In the genomic region with DNA sequence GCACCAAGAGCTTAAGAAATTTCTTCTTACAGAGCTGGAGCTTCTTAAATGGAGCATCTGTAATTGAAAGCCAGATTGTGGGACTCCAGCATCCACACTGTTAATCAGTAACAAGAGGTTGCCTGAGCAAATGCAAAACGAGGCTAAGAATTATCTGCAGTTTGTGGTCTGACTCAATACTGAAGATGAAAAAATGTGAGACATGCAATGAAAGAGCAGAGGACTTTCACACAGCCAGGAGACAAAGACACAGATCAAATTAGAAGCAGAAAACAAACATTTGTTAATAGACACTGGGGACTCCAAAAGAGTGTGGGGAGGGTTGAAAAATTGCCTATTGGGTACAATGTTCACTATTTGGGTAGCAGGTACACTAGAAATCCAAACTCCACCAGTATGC, we compare ENCODE assay signal across 1 cellular context.
TF ChIP-seq lines count a peak whose summit lies in the region.

No MANE protein-coding gene starts in this region.

TF ChIP-seq in GM12878, 131 proteins besides CTCF, POLR2A, EP300 and RAD21 (continued from another document and continues in another):
- TF ChIP-seq, protein P1, sequence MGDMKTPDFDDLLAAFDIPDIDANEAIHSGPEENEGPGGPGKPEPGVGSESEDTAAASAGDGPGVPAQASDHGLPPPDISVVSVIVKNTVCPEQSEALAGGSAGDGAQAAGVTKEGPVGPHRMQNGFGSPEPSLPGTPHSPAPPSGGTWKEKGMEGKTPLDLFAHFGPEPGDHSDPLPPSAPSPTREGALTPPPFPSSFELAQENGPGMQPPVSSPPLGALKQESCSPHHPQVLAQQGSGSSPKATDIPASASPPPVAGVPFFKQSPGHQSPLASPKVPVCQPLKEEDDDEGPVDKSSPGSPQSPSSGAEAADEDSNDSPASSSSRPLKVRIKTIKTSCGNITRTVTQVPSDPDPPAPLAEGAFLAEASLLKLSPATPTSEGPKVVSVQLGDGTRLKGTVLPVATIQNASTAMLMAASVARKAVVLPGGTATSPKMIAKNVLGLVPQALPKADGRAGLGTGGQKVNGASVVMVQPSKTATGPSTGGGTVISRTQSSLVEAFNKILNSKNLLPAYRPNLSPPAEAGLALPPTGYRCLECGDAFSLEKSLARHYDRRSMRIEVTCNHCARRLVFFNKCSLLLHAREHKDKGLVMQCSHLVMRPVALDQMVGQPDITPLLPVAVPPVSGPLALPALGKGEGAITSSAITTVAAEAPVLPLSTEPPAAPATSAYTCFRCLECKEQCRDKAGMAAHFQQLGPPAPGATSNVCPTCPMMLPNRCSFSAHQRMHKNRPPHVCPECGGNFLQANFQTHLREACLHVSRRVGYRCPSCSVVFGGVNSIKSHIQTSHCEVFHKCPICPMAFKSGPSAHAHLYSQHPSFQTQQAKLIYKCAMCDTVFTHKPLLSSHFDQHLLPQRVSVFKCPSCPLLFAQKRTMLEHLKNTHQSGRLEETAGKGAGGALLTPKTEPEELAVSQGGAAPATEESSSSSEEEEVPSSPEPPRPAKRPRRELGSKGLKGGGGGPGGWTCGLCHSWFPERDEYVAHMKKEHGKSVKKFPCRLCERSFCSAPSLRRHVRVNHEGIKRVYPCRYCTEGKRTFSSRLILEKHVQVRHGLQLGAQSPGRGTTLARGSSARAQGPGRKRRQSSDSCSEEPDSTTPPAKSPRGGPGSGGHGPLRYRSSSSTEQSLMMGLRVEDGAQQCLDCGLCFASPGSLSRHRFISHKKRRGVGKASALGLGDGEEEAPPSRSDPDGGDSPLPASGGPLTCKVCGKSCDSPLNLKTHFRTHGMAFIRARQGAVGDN (IDR thresholded peaks at IDR 0.05): 0 out of 2 replicates have a peak, but pooled peaks have one; percentile 18
- TF ChIP-seq POLR2AphosphoS2 (IDR thresholded peaks at IDR 0.05; ENCODE audit: low read depth, low read length) (no peak), ZNF207 (IDR thresholded peaks at IDR 0.05; ENCODE audit: borderline replicate concordance) (no peak), ZNF384 (IDR thresholded peaks at IDR 0.05; ENCODE audit: borderline replicate concordance, low read depth, low read length) (peak; percentile 81; the same call in 1 of the 2 replicates), SIN3A (IDR thresholded peaks at IDR 0.05; ENCODE audit: low read depth, low read length) (no peak), RCOR1 (conservative IDR thresholded peaks at IDR 0.05; ENCODE audit: low read depth, low read length) (peak; percentile 87; the same call in 1 of the 2 replicates), EED (IDR thresholded peaks at IDR 0.05; ENCODE audit: low read depth) (no peak), ZSCAN29 (IDR thresholded peaks at IDR 0.05) (0 out of 2 replicates have a peak, but pooled peaks have one; percentile 7), PAX8 (IDR thresholded peaks at IDR 0.05) (no peak), PAX5 (IDR thresholded peaks at IDR 0.05; ENCODE audit: borderline replicate concordance, low read depth, low read length) (no peak), GATAD2B (conservative IDR thresholded peaks at IDR 0.05; ENCODE audit: low read depth) (peak; percentile 72; the same call in 1 of the 2 replicates), CHD2 (IDR thresholded peaks at IDR 0.05; ENCODE audit: borderline replicate concordance, low read depth, low read length) (peak; percentile 74; the same call in 1 of the 2 replicates), IRF4 (IDR thresholded peaks at IDR 0.05; ENCODE audit: low read depth, low read length) (peak; percentile 62; the same call in 1 of the 2 replicates), ESRRA (IDR thresholded peaks at IDR 0.05; ENCODE audit: low read length) (no peak), CHD4 (IDR thresholded peaks at IDR 0.05) (no peak), SMAD1 (IDR thresholded peaks at IDR 0.05; ENCODE audit: low read depth, partially characterized antibody) (peak; percentile 71), ZNF24 (IDR thresholded peaks at IDR 0.05) (no peak), HDAC6 (IDR thresholded peaks at IDR 0.05; ENCODE audit: unreplicated experiment) (no peak), BMI1 (IDR thresholded peaks at IDR 0.05; ENCODE audit: borderline replicate concordance) (peak; percentile 49; the same call in 1 of the 2 replicates), FOS (IDR thresholded peaks at IDR 0.05; ENCODE audit: borderline replicate concordance, extremely low read depth, insufficient read length) (no peak), TBL1XR1 (IDR thresholded peaks at IDR 0.05; ENCODE audit: low read depth, low read length) (no peak)
- TF ChIP-seq, protein P2, sequence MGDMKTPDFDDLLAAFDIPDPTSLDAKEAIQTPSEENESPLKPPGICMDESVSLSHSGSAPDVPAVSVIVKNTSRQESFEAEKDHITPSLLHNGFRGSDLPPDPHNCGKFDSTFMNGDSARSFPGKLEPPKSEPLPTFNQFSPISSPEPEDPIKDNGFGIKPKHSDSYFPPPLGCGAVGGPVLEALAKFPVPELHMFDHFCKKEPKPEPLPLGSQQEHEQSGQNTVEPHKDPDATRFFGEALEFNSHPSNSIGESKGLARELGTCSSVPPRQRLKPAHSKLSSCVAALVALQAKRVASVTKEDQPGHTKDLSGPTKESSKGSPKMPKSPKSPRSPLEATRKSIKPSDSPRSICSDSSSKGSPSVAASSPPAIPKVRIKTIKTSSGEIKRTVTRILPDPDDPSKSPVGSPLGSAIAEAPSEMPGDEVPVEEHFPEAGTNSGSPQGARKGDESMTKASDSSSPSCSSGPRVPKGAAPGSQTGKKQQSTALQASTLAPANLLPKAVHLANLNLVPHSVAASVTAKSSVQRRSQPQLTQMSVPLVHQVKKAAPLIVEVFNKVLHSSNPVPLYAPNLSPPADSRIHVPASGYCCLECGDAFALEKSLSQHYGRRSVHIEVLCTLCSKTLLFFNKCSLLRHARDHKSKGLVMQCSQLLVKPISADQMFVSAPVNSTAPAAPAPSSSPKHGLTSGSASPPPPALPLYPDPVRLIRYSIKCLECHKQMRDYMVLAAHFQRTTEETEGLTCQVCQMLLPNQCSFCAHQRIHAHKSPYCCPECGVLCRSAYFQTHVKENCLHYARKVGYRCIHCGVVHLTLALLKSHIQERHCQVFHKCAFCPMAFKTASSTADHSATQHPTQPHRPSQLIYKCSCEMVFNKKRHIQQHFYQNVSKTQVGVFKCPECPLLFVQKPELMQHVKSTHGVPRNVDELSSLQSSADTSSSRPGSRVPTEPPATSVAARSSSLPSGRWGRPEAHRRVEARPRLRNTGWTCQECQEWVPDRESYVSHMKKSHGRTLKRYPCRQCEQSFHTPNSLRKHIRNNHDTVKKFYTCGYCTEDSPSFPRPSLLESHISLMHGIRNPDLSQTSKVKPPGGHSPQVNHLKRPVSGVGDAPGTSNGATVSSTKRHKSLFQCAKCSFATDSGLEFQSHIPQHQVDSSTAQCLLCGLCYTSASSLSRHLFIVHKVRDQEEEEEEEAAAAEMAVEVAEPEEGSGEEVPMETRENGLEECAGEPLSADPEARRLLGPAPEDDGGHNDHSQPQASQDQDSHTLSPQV (IDR thresholded peaks at IDR 0.05): peak; percentile 11; the same call in 1 of the 2 replicates
- TF ChIP-seq, protein P3, sequence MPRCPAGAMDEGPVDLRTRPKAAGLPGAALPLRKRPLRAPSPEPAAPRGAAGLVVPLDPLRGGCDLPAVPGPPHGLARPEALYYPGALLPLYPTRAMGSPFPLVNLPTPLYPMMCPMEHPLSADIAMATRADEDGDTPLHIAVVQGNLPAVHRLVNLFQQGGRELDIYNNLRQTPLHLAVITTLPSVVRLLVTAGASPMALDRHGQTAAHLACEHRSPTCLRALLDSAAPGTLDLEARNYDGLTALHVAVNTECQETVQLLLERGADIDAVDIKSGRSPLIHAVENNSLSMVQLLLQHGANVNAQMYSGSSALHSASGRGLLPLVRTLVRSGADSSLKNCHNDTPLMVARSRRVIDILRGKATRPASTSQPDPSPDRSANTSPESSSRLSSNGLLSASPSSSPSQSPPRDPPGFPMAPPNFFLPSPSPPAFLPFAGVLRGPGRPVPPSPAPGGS (IDR thresholded peaks at IDR 0.05; ENCODE audit: borderline replicate concordance, insufficient read depth, low read depth, low read length, poor library complexity, severe bottlenecking): no peak
- TF ChIP-seq, protein P4, sequence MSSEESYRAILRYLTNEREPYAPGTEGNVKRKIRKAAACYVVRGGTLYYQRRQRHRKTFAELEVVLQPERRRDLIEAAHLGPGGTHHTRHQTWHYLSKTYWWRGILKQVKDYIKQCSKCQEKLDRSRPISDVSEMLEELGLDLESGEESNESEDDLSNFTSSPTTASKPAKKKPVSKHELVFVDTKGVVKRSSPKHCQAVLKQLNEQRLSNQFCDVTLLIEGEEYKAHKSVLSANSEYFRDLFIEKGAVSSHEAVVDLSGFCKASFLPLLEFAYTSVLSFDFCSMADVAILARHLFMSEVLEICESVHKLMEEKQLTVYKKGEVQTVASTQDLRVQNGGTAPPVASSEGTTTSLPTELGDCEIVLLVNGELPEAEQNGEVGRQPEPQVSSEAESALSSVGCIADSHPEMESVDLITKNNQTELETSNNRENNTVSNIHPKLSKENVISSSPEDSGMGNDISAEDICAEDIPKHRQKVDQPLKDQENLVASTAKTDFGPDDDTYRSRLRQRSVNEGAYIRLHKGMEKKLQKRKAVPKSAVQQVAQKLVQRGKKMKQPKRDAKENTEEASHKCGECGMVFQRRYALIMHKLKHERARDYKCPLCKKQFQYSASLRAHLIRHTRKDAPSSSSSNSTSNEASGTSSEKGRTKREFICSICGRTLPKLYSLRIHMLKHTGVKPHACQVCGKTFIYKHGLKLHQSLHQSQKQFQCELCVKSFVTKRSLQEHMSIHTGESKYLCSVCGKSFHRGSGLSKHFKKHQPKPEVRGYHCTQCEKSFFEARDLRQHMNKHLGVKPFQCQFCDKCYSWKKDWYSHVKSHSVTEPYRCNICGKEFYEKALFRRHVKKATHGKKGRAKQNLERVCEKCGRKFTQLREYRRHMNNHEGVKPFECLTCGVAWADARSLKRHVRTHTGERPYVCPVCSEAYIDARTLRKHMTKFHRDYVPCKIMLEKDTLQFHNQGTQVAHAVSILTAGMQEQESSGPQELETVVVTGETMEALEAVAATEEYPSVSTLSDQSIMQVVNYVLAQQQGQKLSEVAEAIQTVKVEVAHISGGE (CRISPR knock-in tag; IDR thresholded peaks at IDR 0.05): no peak
- TF ChIP-seq, protein P5, sequence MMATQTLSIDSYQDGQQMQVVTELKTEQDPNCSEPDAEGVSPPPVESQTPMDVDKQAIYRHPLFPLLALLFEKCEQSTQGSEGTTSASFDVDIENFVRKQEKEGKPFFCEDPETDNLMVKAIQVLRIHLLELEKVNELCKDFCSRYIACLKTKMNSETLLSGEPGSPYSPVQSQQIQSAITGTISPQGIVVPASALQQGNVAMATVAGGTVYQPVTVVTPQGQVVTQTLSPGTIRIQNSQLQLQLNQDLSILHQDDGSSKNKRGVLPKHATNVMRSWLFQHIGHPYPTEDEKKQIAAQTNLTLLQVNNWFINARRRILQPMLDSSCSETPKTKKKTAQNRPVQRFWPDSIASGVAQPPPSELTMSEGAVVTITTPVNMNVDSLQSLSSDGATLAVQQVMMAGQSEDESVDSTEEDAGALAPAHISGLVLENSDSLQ (IDR thresholded peaks at IDR 0.05): no peak; the same call in 1 of the 2 replicates
- TF ChIP-seq, protein P6, sequence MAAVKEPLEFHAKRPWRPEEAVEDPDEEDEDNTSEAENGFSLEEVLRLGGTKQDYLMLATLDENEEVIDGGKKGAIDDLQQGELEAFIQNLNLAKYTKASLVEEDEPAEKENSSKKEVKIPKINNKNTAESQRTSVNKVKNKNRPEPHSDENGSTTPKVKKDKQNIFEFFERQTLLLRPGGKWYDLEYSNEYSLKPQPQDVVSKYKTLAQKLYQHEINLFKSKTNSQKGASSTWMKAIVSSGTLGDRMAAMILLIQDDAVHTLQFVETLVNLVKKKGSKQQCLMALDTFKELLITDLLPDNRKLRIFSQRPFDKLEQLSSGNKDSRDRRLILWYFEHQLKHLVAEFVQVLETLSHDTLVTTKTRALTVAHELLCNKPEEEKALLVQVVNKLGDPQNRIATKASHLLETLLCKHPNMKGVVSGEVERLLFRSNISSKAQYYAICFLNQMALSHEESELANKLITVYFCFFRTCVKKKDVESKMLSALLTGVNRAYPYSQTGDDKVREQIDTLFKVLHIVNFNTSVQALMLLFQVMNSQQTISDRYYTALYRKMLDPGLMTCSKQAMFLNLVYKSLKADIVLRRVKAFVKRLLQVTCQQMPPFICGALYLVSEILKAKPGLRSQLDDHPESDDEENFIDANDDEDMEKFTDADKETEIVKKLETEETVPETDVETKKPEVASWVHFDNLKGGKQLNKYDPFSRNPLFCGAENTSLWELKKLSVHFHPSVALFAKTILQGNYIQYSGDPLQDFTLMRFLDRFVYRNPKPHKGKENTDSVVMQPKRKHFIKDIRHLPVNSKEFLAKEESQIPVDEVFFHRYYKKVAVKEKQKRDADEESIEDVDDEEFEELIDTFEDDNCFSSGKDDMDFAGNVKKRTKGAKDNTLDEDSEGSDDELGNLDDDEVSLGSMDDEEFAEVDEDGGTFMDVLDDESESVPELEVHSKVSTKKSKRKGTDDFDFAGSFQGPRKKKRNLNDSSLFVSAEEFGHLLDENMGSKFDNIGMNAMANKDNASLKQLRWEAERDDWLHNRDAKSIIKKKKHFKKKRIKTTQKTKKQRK (IDR thresholded peaks at IDR 0.05; ENCODE audit: low read depth, low read length): no peak
- TF ChIP-seq, protein P7, sequence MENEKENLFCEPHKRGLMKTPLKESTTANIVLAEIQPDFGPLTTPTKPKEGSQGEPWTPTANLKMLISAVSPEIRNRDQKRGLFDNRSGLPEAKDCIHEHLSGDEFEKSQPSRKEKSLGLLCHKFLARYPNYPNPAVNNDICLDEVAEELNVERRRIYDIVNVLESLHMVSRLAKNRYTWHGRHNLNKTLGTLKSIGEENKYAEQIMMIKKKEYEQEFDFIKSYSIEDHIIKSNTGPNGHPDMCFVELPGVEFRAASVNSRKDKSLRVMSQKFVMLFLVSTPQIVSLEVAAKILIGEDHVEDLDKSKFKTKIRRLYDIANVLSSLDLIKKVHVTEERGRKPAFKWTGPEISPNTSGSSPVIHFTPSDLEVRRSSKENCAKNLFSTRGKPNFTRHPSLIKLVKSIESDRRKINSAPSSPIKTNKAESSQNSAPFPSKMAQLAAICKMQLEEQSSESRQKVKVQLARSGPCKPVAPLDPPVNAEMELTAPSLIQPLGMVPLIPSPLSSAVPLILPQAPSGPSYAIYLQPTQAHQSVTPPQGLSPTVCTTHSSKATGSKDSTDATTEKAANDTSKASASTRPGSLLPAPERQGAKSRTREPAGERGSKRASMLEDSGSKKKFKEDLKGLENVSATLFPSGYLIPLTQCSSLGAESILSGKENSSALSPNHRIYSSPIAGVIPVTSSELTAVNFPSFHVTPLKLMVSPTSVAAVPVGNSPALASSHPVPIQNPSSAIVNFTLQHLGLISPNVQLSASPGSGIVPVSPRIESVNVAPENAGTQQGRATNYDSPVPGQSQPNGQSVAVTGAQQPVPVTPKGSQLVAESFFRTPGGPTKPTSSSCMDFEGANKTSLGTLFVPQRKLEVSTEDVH (IDR thresholded peaks at IDR 0.05; ENCODE audit: low read depth, partially characterized antibody): no peak
- TF ChIP-seq, protein P8, sequence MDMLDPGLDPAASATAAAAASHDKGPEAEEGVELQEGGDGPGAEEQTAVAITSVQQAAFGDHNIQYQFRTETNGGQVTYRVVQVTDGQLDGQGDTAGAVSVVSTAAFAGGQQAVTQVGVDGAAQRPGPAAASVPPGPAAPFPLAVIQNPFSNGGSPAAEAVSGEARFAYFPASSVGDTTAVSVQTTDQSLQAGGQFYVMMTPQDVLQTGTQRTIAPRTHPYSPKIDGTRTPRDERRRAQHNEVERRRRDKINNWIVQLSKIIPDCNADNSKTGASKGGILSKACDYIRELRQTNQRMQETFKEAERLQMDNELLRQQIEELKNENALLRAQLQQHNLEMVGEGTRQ (IDR thresholded peaks at IDR 0.05; ENCODE audit: borderline replicate concordance, low read depth, low read length): no peak
